ENCODE assay signal across 28 cellular contexts in genomic region chr2:224319756-224320155, GRCh38.
"Had no signal": no experiment of that assay in that cellular context is flagged by ENCODE, and none has a peak within 500 bp of the region (broad histone marks: within the 10 kb centered on the region; RNA-seq: fewer than 3 reads in every experiment).

No MANE protein-coding gene starts in this region.

- H3K4me3 ChIP-seq: left lung, lower lobe of right lung, ovary, prostate gland, spleen, stomach, testis, thyroid gland, transverse colon, upper lobe of left lung, vagina had no signal

- H3K4me3 Mint-ChIP-seq: immature natural killer cell; naive B cell; natural killer cell; nephron progenitor cell; stimulated activated naive B cell treated with anti-CD40 and anti-IgM and Interleukin-4, amounts not matched to agents 10 μg/mL and 1 μg/mL and 100 μg/mL, for 72 hours had no signal

- H3K27me3 ChIP-seq: ovary, testis, thyroid gland, transverse colon, upper lobe of left lung, vagina had no signal

- H3K27ac Mint-ChIP-seq: immature natural killer cell; natural killer cell; nephron progenitor cell; stimulated activated naive B cell treated with anti-CD40 and anti-IgM and Interleukin-4, amounts not matched to agents 10 μg/mL and 1 μg/mL and 100 μg/mL, for 72 hours had no signal

- H3K4me1 Mint-ChIP-seq: immature natural killer cell; naive B cell; natural killer cell; stimulated activated naive B cell treated with anti-CD40 and anti-IgM and Interleukin-4, amounts not matched to agents 10 μg/mL and 1 μg/mL and 100 μg/mL, for 72 hours had no signal

- H3K27ac ChIP-seq: left lung, lower lobe of right lung, ovary, prostate gland, spleen, stomach, testis, thyroid gland, transverse colon, upper lobe of left lung, vagina had no signal

- ATAC-seq: left colon; left lung; lower lobe of right lung; natural killer cell; right cardiac atrium; sciatic nerve; stimulated activated naive B cell treated with anti-CD40 and anti-IgM and Interleukin-4, amounts not matched to agents 10 μg/mL and 1 μg/mL and 100 μg/mL, for 72 hours; stimulated activated naive CD8-positive, alpha-beta T cell treated with anti-CD3 and anti-CD28 coated beads, Interleukin-15, Interleukin-2, amounts not matched to agents 100 U/mL and 50 U/mL, for 24 hours had no signal

- H3K36me3 Mint-ChIP-seq: immature natural killer cell; naive B cell; natural killer cell; stimulated activated naive B cell treated with anti-CD40 and anti-IgM and Interleukin-4, amounts not matched to agents 10 μg/mL and 1 μg/mL and 100 μg/mL, for 72 hours had no signal

- H3K36me3 ChIP-seq: left lung, lower lobe of right lung, ovary, prostate gland, spleen, stomach, thyroid gland, transverse colon, upper lobe of left lung, vagina had no signal

- H3K9me3 ChIP-seq: left lung, lower lobe of right lung, ovary, prostate gland, spleen, stomach, testis, thyroid gland, transverse colon, upper lobe of left lung, vagina had no signal

- H3K9me3 Mint-ChIP-seq: naive B cell; natural killer cell; nephron progenitor cell; stimulated activated naive B cell treated with anti-CD40 and anti-IgM and Interleukin-4, amounts not matched to agents 10 μg/mL and 1 μg/mL and 100 μg/mL, for 72 hours had no signal

- H3K4me1 ChIP-seq: left lung, lower lobe of right lung, prostate gland, spleen, stomach, testis, thyroid gland, transverse colon, upper lobe of left lung had no signal

- DNase-seq: hypothalamus; immature natural killer cell; kidney; left colon; left lung; lower lobe of right lung; mammary epithelial cell; mesenchymal stem cell; naive B cell; natural killer cell; nephron progenitor cell; ovary; posterior cingulate gyrus; retina; right cardiac atrium; small intestine; spleen; stimulated activated CD4-positive, alpha-beta T cell treated with anti-CD3 and anti-CD28 coated beads, Interleukin-4, amount 100 ng/mL, for 1 hour; stimulated activated naive B cell treated with anti-CD40 and anti-IgM and Interleukin-4, amounts not matched to agents 10 μg/mL and 1 μg/mL and 100 μg/mL, for 72 hours; stimulated activated naive CD8-positive, alpha-beta T cell treated with anti-CD3 and anti-CD28 coated beads, Interleukin-15, Interleukin-2, amounts not matched to agents 100 U/mL and 50 U/mL, for 24 hours; stomach; testis; transverse colon had no signal
